24 cellular contexts compared by ENCODE assay signal in genomic region chr22:35986085-35986484, GRCh38. TPM values are rescaled to one million over a fixed set of nuclear protein-coding genes. Genes with fewer than 3 reads are reported as not detected.
DNase-seq lines count a peak whose midpoint lies in the region; ATAC-seq and TF ChIP-seq lines count a peak whose summit lies in the region.
"Had no signal": no experiment of that assay in that cellular context is flagged by ENCODE, and none has a peak within 500 bp of the region (broad histone marks: within the 10 kb centered on the region; RNA-seq: fewer than 3 reads in every experiment).

No MANE protein-coding gene starts in this region.

- H3K36me3 ChIP-seq in heart right ventricle (no peaks in the 10 kb centered on the region), right atrium auricular region (no peaks in the 10 kb centered on the region), body of pancreas (replicated peaks in 1 of 2; ENCODE audit: insufficient read depth in 1 of 2, low read depth in 2 of 2) (no peaks in the 10 kb centered on the region), stomach smooth muscle (ENCODE audit: control insufficient read depth in 2 of 2, insufficient read depth in 2 of 2, low read length in 2 of 2) (no peaks in the 10 kb centered on the region)
- H3K36me3 ChIP-seq: esophagus muscularis mucosa, left lung, thyroid gland had no signal

- no peak for TF ChIP-seq POLR2A in body of pancreas (IDR thresholded peaks at IDR 0.05)

- POLR2A ChIA-PET in activated CD4-positive, alpha-beta memory T cell treated with anti-CD3 and anti-CD28 coated beads, Interleukin-2, amount 10 ng/mL, durations not matched to agents 7 days and 5 days (lab: Charles Lee), result no interaction called here

- H3K27ac Mint-ChIP-seq in activated CD4-positive, alpha-beta memory T cell treated with anti-CD3 and anti-CD28 coated beads, Interleukin-2, amount 10 ng/mL, durations not matched to agents 7 days and 5 days, result no peak overlapping the region
- H3K27ac Mint-ChIP-seq: activated naive CD8-positive, alpha-beta T cell treated with anti-CD3 and anti-CD28 coated beads, Interleukin-2, amount 10 ng/mL, durations not matched to agents 7 days and 5 days; dendritic cell treated with granulocyte-macrophage colony-stimulating factor and Interleukin-4, amounts not matched to agents 40 ng/mL and 50 ng/mL, for 4 days had no signal

- H3K27me3 ChIP-seq in heart right ventricle, result no peaks in the 10 kb centered on the region
- no peaks in the 10 kb centered on the region for H3K27me3 ChIP-seq in right atrium auricular region
- no peaks in the 10 kb centered on the region for H3K27me3 ChIP-seq in body of pancreas
- no peaks in the 10 kb centered on the region for H3K27me3 ChIP-seq in stomach smooth muscle (ENCODE audit: control insufficient read depth in 1 of 2, insufficient read depth in 2 of 2, low read length in 2 of 2)
- H3K27me3 ChIP-seq: esophagus muscularis mucosa, left lung, thyroid gland had no signal

- intact Hi-C loops in heart right ventricle (cut with DNase I), result loop anchor here in 1 of 10 donors (5.0 kb wide), 1 partner anchor 41 kb away; the partner anchor contains the start of gene RBFOX2
- intact Hi-C loops in body of pancreas (cut with DNase I), result no loop called here

- H3K9me3 ChIP-seq in heart right ventricle (no peaks in the 10 kb centered on the region), right atrium auricular region (no peaks in the 10 kb centered on the region), body of pancreas (no peaks in the 10 kb centered on the region), stomach smooth muscle (ENCODE audit: control insufficient read depth in 2 of 2, low read length in 2 of 2) (no peaks in the 10 kb centered on the region)
- H3K9me3 ChIP-seq: esophagus muscularis mucosa, left lung, thyroid gland had no signal

- H3K9ac ChIP-seq in stomach smooth muscle (ENCODE audit: low read length in 2 of 2), result no peak overlapping the region

- H3K27ac ChIP-seq in heart right ventricle (peak overlapping the region in 3 of 10 donors; percentile 2 to 21 (median 11)), right atrium auricular region (no peak overlapping the region), body of pancreas (no peak overlapping the region), stomach smooth muscle (ENCODE audit: low read length) (peak overlapping the region; percentile 6)
- H3K27ac ChIP-seq: 22Rv1, left lung, thyroid gland had no signal

- H3K36me3 Mint-ChIP-seq in activated CD4-positive, alpha-beta memory T cell treated with anti-CD3 and anti-CD28 coated beads, Interleukin-2, amount 10 ng/mL, durations not matched to agents 7 days and 5 days (ENCODE audit: low read depth), result no peaks in the 10 kb centered on the region
- H3K36me3 Mint-ChIP-seq: activated naive CD8-positive, alpha-beta T cell treated with anti-CD3 and anti-CD28 coated beads, Interleukin-2, amount 10 ng/mL, durations not matched to agents 7 days and 5 days; naive thymus-derived CD8-positive, alpha-beta T cell had no signal

- DNase-seq in heart right ventricle (no peak), right atrium auricular region (ENCODE audit: low spot score) (no peak), body of pancreas (no peak), kidney tubule cell (ENCODE audit: low spot score) (peak; percentile 38), kidney glomerular epithelial cell (lab: John Stamatoyannopoulos, UW) (no peak), amniotic stem cell (lab: John Stamatoyannopoulos, UW) (no peak)
- DNase-seq in activated CD4-positive, alpha-beta memory T cell treated with anti-CD3 and anti-CD28 coated beads, Interleukin-2, amount 10 ng/mL, durations not matched to agents 7 days and 5 days, result no peak
- DNase-seq: activated CD4-positive, alpha-beta T cell treated with anti-CD3 and anti-CD28 coated beads, Interleukin-2, amount 50 U/mL, for 4 hours; activated naive CD8-positive, alpha-beta T cell treated with anti-CD3 and anti-CD28 coated beads, Interleukin-2, amount 10 ng/mL, durations not matched to agents 7 days and 5 days; activated T-cell treated with anti-CD3 and anti-CD28 coated beads, Interleukin-2, amount 50 U/mL, for 48 hours; C1 segment of cervical spinal cord; DMS53; left lung; naive thymus-derived CD8-positive, alpha-beta T cell; NCI-H1694 treated with DMSO at 0.1 percent for 48 hours; NCI-H510A treated with DMSO at 0.1 percent for 48 hours; OCI-M1; right cardiac atrium; stimulated activated CD4-positive, alpha-beta T cell treated with anti-CD3 and anti-CD28 coated beads, Interleukin-4, amount 100 ng/mL, for 1 hour; thyroid gland had no signal

- H3K27me3 Mint-ChIP-seq in activated CD4-positive, alpha-beta memory T cell treated with anti-CD3 and anti-CD28 coated beads, Interleukin-2, amount 10 ng/mL, durations not matched to agents 7 days and 5 days, result peaks cover 10% of the 10 kb centered on the region

- H3K4me3 Mint-ChIP-seq in activated CD4-positive, alpha-beta memory T cell treated with anti-CD3 and anti-CD28 coated beads, Interleukin-2, amount 10 ng/mL, durations not matched to agents 7 days and 5 days, result no peak overlapping the region
- H3K4me3 Mint-ChIP-seq: activated naive CD8-positive, alpha-beta T cell treated with anti-CD3 and anti-CD28 coated beads, Interleukin-2, amount 10 ng/mL, durations not matched to agents 7 days and 5 days; dendritic cell treated with granulocyte-macrophage colony-stimulating factor and Interleukin-4, amounts not matched to agents 40 ng/mL and 50 ng/mL, for 4 days; naive thymus-derived CD8-positive, alpha-beta T cell had no signal

- H3K4me3 ChIP-seq in heart right ventricle (no peak overlapping the region), right atrium auricular region (no peak overlapping the region), body of pancreas (no peak overlapping the region), stomach smooth muscle (ENCODE audit: low read length in 2 of 2) (no peak overlapping the region)
- H3K4me3 ChIP-seq: esophagus muscularis mucosa, left lung, thyroid gland had no signal

- WGBS in heart right ventricle, 2 donors, result 39 to 48% methylated on average over 2 of the region's 2 CpGs
- whole genome bisulfite sequencing in body of pancreas, 2 donors, result 42 to 57% methylated on average over 2 of the region's 2 CpGs

- ATAC-seq in heart right ventricle, result peak in 5 of 8 donors; percentile 29 to 48 (median 39)
- peak; percentile 35 for ATAC-seq in body of pancreas
- ATAC-seq: left lung; naive thymus-derived CD8-positive, alpha-beta T cell had no signal

- H3K4me1 Mint-ChIP-seq in activated CD4-positive, alpha-beta memory T cell treated with anti-CD3 and anti-CD28 coated beads, Interleukin-2, amount 10 ng/mL, durations not matched to agents 7 days and 5 days, result no peaks in the 10 kb centered on the region
- H3K4me1 Mint-ChIP-seq: naive thymus-derived CD8-positive, alpha-beta T cell had no signal

- CTCF ChIA-PET in activated CD4-positive, alpha-beta memory T cell treated with anti-CD3 and anti-CD28 coated beads, Interleukin-2, amount 10 ng/mL, durations not matched to agents 7 days and 5 days (lab: Charles Lee), result no interaction called here

- H3K4me1 ChIP-seq in heart right ventricle (peaks cover 0 to 98% (median 33%) of the 10 kb centered on the region in 9 donors), right atrium auricular region (peaks cover 0 to 24% of the 10 kb centered on the region in 2 donors), body of pancreas (peaks cover 27% of the 10 kb centered on the region), stomach smooth muscle (ENCODE audit: control insufficient read depth, insufficient read depth, low read length) (peaks cover 10% of the 10 kb centered on the region)

- H3K9me3 Mint-ChIP-seq in activated CD4-positive, alpha-beta memory T cell treated with anti-CD3 and anti-CD28 coated beads, Interleukin-2, amount 10 ng/mL, durations not matched to agents 7 days and 5 days, result no peaks in the 10 kb centered on the region
- H3K9me3 Mint-ChIP-seq: activated naive CD8-positive, alpha-beta T cell treated with anti-CD3 and anti-CD28 coated beads, Interleukin-2, amount 10 ng/mL, durations not matched to agents 7 days and 5 days; dendritic cell treated with granulocyte-macrophage colony-stimulating factor and Interleukin-4, amounts not matched to agents 40 ng/mL and 50 ng/mL, for 4 days; naive thymus-derived CD8-positive, alpha-beta T cell had no signal

- TF ChIP-seq CTCF in heart right ventricle (IDR thresholded peaks at IDR 0.05), result no peak
- TF ChIP-seq CTCF in right atrium auricular region (IDR thresholded peaks at IDR 0.05), result no peak
- TF ChIP-seq CTCF in body of pancreas (IDR thresholded peaks at IDR 0.05), result no peak

RNA-seq across cellular contexts. Expression of gene RBFOX2, which starts 42.5 kb away (rescaled TPM):
- total RNA-seq in heart right ventricle (100 to 1,000 TPM in 4 of 10 donors, 10 to 100 TPM in 6; 68.3 to 105 (median 95.0) TPM), right atrium auricular region (10 to 100 TPM; 81.8 to 86.0 TPM), body of pancreas (10 to 100 TPM; 28.7 to 31.1 TPM)
- polyA plus RNA-seq in heart right ventricle, result 10 to 100 TPM; 18.0 to 36.0 TPM
- total RNA-seq in activated CD4-positive, alpha-beta memory T cell treated with anti-CD3 and anti-CD28 coated beads, Interleukin-2, amount 10 ng/mL, durations not matched to agents 7 days and 5 days, result 1 to 10 TPM in 1 of 2 experiments, under 1 TPM in 1; 0.83 to 1.4 TPM

Comparison
In these comparisons a context has a peak if more than half of its experiments do, and no peak if none do; other contexts are left out.
1. RNA of gene RBFOX2, which starts 42.5 kb away (total RNA-seq): 68.3 to 105 TPM in heart right ventricle, 81.8 to 86.0 TPM in right atrium auricular region and 28.7 to 31.1 TPM in body of pancreas; 0.83 to 1.4 TPM in activated CD4-positive, alpha-beta memory T cell treated with anti-CD3 and anti-CD28 coated beads, Interleukin-2, amount 10 ng/mL, durations not matched to agents 7 days and 5 days; every median in the first group is over 10 times any median in the second.